ENCODE assay signal across 28 cellular contexts in genomic region chr6:111986651-111987050, GRCh38.
A peak's percentile ranks its signal among the peaks of the same experiment; 100 is the strongest.
DNase-seq lines count a peak whose midpoint lies in the region; ATAC-seq and TF ChIP-seq lines count a peak whose summit lies in the region.
"Had no signal": no experiment of that assay in that cellular context is flagged by ENCODE, and none has a peak within 500 bp of the region (broad histone marks: within the 10 kb centered on the region; RNA-seq: fewer than 3 reads in every experiment).

No MANE protein-coding gene starts in this region.

- peaks cover 10% of the 10 kb centered on the region for H3K9me3 Mint-ChIP-seq in activated naive CD4-positive, alpha-beta T cell treated with anti-CD3 and anti-CD28 coated beads, Interleukin-2, amount 50 U/mL, for 24 hours
- peaks cover 21 to 22% of the 10 kb centered on the region in 2 donors for H3K9me3 Mint-ChIP-seq in activated naive CD4-positive, alpha-beta T cell treated with anti-CD3 and anti-CD28 coated beads, Interleukin-2, amount 50 U/mL, for 72 hours
- H3K9me3 Mint-ChIP-seq in T-cell (no peaks in the 10 kb centered on the region), glutamatergic neuron (ENCODE audit: unreplicated experiment) (no peaks in the 10 kb centered on the region)
- H3K9me3 Mint-ChIP-seq: effector memory CD8-positive, alpha-beta T cell; memory B cell; T-helper 1 cell treated with Interleukin-12 subunit alpha and Interleukin-12 subunit beta and Interleukin-4 antibody, amounts not matched to agents 30 μg/mL and 1 μg/mL, for 36 hours had no signal

- POLR2A ChIA-PET in T-cell (lab: Charles Lee), result interaction anchor here in 1 of 2 donors (0.7 kb wide), 1 partner anchor 117 kb away, joined by 5 read pairs; no protein-coding TSS in a partner anchor

- no peaks in the 10 kb centered on the region for H4K20me1 ChIP-seq in smooth muscle cell (ENCODE audit: low read depth)

- H2AFZ ChIP-seq in smooth muscle cell (ENCODE audit: low read depth), result no peak overlapping the region

- H3K9ac ChIP-seq in smooth muscle cell (ENCODE audit: low read depth), result peak overlapping the region; percentile 67

- H3K79me2 ChIP-seq in smooth muscle cell (ENCODE audit: low read depth), result no peaks in the 10 kb centered on the region

- H3K36me3 ChIP-seq in smooth muscle cell (ENCODE audit: low read depth), result no peaks in the 10 kb centered on the region
- H3K36me3 ChIP-seq: esophagus squamous epithelium, upper lobe of left lung had no signal

- CTCF ChIA-PET in T-cell (lab: Charles Lee), result interaction anchor here in 1 of 2 donors (0.9 to 1.0 kb wide), 2 partner anchors 112 to 162 kb away, joined by 3 to 4 read pairs; no protein-coding TSS in a partner anchor

- in situ Hi-C loops in G401 (cut with HindIII; ENCODE audit: low sequenced_read_pairs), result no loop called here

- H3K4me2 ChIP-seq in smooth muscle cell, result no peak overlapping the region

- peaks cover 17% of the 10 kb centered on the region for H3F3A ChIP-seq in smooth muscle cell (ENCODE audit: low read depth)

- H3K27me3 Mint-ChIP-seq in activated naive CD4-positive, alpha-beta T cell treated with anti-CD3 and anti-CD28 coated beads, Interleukin-2, amount 50 U/mL, for 24 hours, result no peaks in the 10 kb centered on the region
- H3K27me3 Mint-ChIP-seq in T-cell (no peaks in the 10 kb centered on the region), glutamatergic neuron (ENCODE audit: unreplicated experiment) (peaks cover 3% of the 10 kb centered on the region)
- H3K27me3 Mint-ChIP-seq: effector memory CD8-positive, alpha-beta T cell had no signal

- peak overlapping the region; percentile 99 for H3K27ac Mint-ChIP-seq in activated naive CD4-positive, alpha-beta T cell treated with anti-CD3 and anti-CD28 coated beads, Interleukin-2, amount 50 U/mL, for 24 hours
- H3K27ac Mint-ChIP-seq in activated naive CD4-positive, alpha-beta T cell treated with anti-CD3 and anti-CD28 coated beads, Interleukin-2, amount 50 U/mL, for 72 hours, result peak overlapping the region in 1 of 2 donors; percentile 94
- H3K27ac Mint-ChIP-seq in T-cell, result peak overlapping the region; percentile 53 to 74
- H3K27ac Mint-ChIP-seq in glutamatergic neuron (ENCODE audit: unreplicated experiment), result peak overlapping the region; percentile 2
- H3K27ac Mint-ChIP-seq: activated T-cell treated with anti-CD3 and anti-CD28 coated beads, Interleukin-2, amount 50 U/mL, for 72 hours; memory B cell had no signal

- no peak overlapping the region for H3K4me3 Mint-ChIP-seq in activated naive CD4-positive, alpha-beta T cell treated with anti-CD3 and anti-CD28 coated beads, Interleukin-2, amount 50 U/mL, for 24 hours
- peak overlapping the region in 1 of 3 donors; percentile 28 for H3K4me3 Mint-ChIP-seq in T-cell
- no peak overlapping the region for H3K4me3 Mint-ChIP-seq in glutamatergic neuron (ENCODE audit: unreplicated experiment)
- H3K4me3 Mint-ChIP-seq: activated T-cell treated with anti-CD3 and anti-CD28 coated beads, Interleukin-2, amount 50 U/mL, for 72 hours; effector memory CD8-positive, alpha-beta T cell; memory B cell; T-helper 1 cell treated with Interleukin-12 subunit alpha and Interleukin-12 subunit beta and Interleukin-4 antibody, amounts not matched to agents 30 μg/mL and 1 μg/mL, for 36 hours had no signal

- DNase-seq in activated naive CD4-positive, alpha-beta T cell treated with anti-CD3 and anti-CD28 coated beads, Interleukin-2, amount 50 U/mL, for 72 hours (ENCODE audit: low spot score in 2 of 2), result no peak
- no peak for DNase-seq in T-cell
- no peak for DNase-seq in glutamatergic neuron
- no peak for DNase-seq in smooth muscle cell (lab: John Stamatoyannopoulos, UW; ENCODE audit: unreplicated experiment)
- no peak for DNase-seq in G401 (ENCODE audit: low spot score)
- DNase-seq: activated CD4-positive, CD25-positive, alpha-beta regulatory T cell treated with anti-CD3 and anti-CD28 coated beads, Interleukin-2, amount 50 U/mL, for 72 hours; activated naive CD4-positive, alpha-beta T cell; activated T-cell treated with anti-CD3 and anti-CD28 coated beads, Interleukin-2, amount 50 U/mL, for 72 hours; aorta; caudate nucleus; cortex of kidney; DND-41; effector memory CD8-positive, alpha-beta T cell; esophagus squamous epithelium; hippocampal formation; left colon; MM.1S; NCI-H2081; NCI-H446 treated with DMSO at 0.1 percent for 48 hours; occipital lobe; stimulated activated CD4-positive, alpha-beta T cell treated with anti-CD3 and anti-CD28 coated beads, Interleukin-1b, Interleukin-23, amount 100 ng/mL, for 48 hours; stimulated activated CD8-positive, alpha-beta memory T cell treated with anti-CD3 and anti-CD28 coated beads, Interleukin-4, amount 100 ng/mL, for 48 hours; upper lobe of left lung had no signal

- 97% methylated on average over 3 of the region's 3 CpGs for WGBS in smooth muscle cell (ENCODE audit: low lambda C conversion rate)

- H3K27ac ChIP-seq in smooth muscle cell (ENCODE audit: low read depth), result peak overlapping the region; percentile 96
- H3K27ac ChIP-seq: SK-N-MC, upper lobe of left lung had no signal

- H3K4me3 ChIP-seq in smooth muscle cell, result no peak overlapping the region
- H3K4me3 ChIP-seq: esophagus squamous epithelium, SK-N-MC, upper lobe of left lung had no signal

- no peaks in the 10 kb centered on the region for H3K27me3 ChIP-seq in smooth muscle cell (ENCODE audit: low read depth)
- H3K27me3 ChIP-seq: esophagus squamous epithelium, upper lobe of left lung had no signal

- H3K4me1 Mint-ChIP-seq in activated naive CD4-positive, alpha-beta T cell treated with anti-CD3 and anti-CD28 coated beads, Interleukin-2, amount 50 U/mL, for 24 hours, result peaks cover 95% of the 10 kb centered on the region
- peaks cover 93 to 97% (median 94%) of the 10 kb centered on the region in 3 donors for H3K4me1 Mint-ChIP-seq in T-cell
- no peaks in the 10 kb centered on the region for H3K4me1 Mint-ChIP-seq in glutamatergic neuron (ENCODE audit: low read depth, unreplicated experiment)

- H3K4me1 ChIP-seq in smooth muscle cell (ENCODE audit: low read depth), result peaks cover 10% of the 10 kb centered on the region

- H3K36me3 Mint-ChIP-seq in activated naive CD4-positive, alpha-beta T cell treated with anti-CD3 and anti-CD28 coated beads, Interleukin-2, amount 50 U/mL, for 24 hours, result peaks cover 6% of the 10 kb centered on the region
- H3K36me3 Mint-ChIP-seq in activated naive CD4-positive, alpha-beta T cell treated with anti-CD3 and anti-CD28 coated beads, Interleukin-2, amount 50 U/mL, for 72 hours, result peaks cover 30 to 45% of the 10 kb centered on the region in 2 donors
- H3K36me3 Mint-ChIP-seq in T-cell, result no peaks in the 10 kb centered on the region
- peaks cover 4% of the 10 kb centered on the region for H3K36me3 Mint-ChIP-seq in glutamatergic neuron (ENCODE audit: unreplicated experiment)
- H3K36me3 Mint-ChIP-seq: memory B cell had no signal

- TF ChIP-seq CTCF in glutamatergic neuron (IDR thresholded peaks at IDR 0.05; ENCODE audit: partially characterized antibody, unreplicated experiment) (no peak), smooth muscle cell (IDR thresholded peaks at IDR 0.05; ENCODE audit: borderline replicate concordance, insufficient read depth, poor library complexity, severe bottlenecking) (no peak)

- H3K9me3 ChIP-seq in smooth muscle cell (replicated peaks; ENCODE audit: low read depth), result no peaks in the 10 kb centered on the region
- H3K9me3 ChIP-seq: esophagus squamous epithelium, upper lobe of left lung had no signal

- no peak for ATAC-seq in activated naive CD4-positive, alpha-beta T cell treated with anti-CD3 and anti-CD28 coated beads, Interleukin-2, amount 50 U/mL, for 72 hours
- ATAC-seq in T-cell (replicated peaks in 1 of 4), result no peak
- no peak for ATAC-seq in GM18907 (IDR thresholded peaks at IDR 0.05; ENCODE audit: unreplicated experiment)
- ATAC-seq: activated T-cell treated with anti-CD3 and anti-CD28 coated beads, Interleukin-2, amount 50 U/mL, for 72 hours; effector memory CD8-positive, alpha-beta T cell; left colon had no signal
